ENCODE assay signal across 8 cellular contexts in genomic region chr18:21897811-21898210, GRCh38.
DNase-seq lines count a peak whose midpoint lies in the region; ATAC-seq, FAIRE-seq and TF ChIP-seq lines count a peak whose summit lies in the region.

No MANE protein-coding gene starts in this region.

- no peaks in the 10 kb centered on the region for H3K79me2 ChIP-seq in ACC112 (ENCODE audit: control insufficient read depth, insufficient read depth, low read length, unreplicated experiment)
- H3K79me2 ChIP-seq in keratinocyte (ENCODE audit: control insufficient read depth, insufficient read depth, low read length), result no peaks in the 10 kb centered on the region

- no peaks in the 10 kb centered on the region for H4K20me1 ChIP-seq in keratinocyte (ENCODE audit: control insufficient read depth, extremely low read depth, insufficient read depth, low read length)

- in situ Hi-C loops in T47D (cut with HindIII; ENCODE audit: low pct_unique_long_range_greater_than_20kb, low sequenced_read_pairs), result no loop called here

- H2AFZ ChIP-seq in ACC112 (ENCODE audit: low read length, unreplicated experiment) (peak overlapping the region; percentile 94), keratinocyte (ENCODE audit: control insufficient read depth, low read length) (peak overlapping the region; percentile 74)

- ATAC-seq in activated CD4-positive, CD25-positive, alpha-beta regulatory T cell treated with anti-CD3 and anti-CD28 coated beads, Interleukin-2, amount 50 U/mL, for 24 hours, result no peak

- CTCF ChIA-PET in HEK293T (lab: Yijun Ruan, JAX), result interaction anchor here (0.5 to 0.8 kb wide), 4 partner anchors 55 to 786 kb away, joined by 3 read pairs; no protein-coding TSS in a partner anchor

- no peak overlapping the region for H3K4me3 ChIP-seq in ACC112 (ENCODE audit: low read depth, low read length)
- no peak overlapping the region for H3K4me3 ChIP-seq in keratinocyte (ENCODE audit: control insufficient read depth in 2 of 3, extremely low read depth in 1 of 3, insufficient read depth in 2 of 3, low read depth in 1 of 3, low read length in 3 of 3)

- POLR2A ChIA-PET in HEK293T (lab: Yijun Ruan, JAX), result no interaction called here

- FAIRE-seq in keratinocyte (lab: Jason Lieb, UNC), result peak; percentile 86

- no peaks in the 10 kb centered on the region for H3K4me1 ChIP-seq in ACC112 (ENCODE audit: control insufficient read depth, insufficient read depth, low read length, unreplicated experiment)
- no peaks in the 10 kb centered on the region for H3K4me1 ChIP-seq in keratinocyte (ENCODE audit: control insufficient read depth, extremely low read depth, insufficient read depth, low read length)

- H3K9ac ChIP-seq in keratinocyte (ENCODE audit: control insufficient read depth, extremely low read depth, insufficient read depth, low read length), result no peak overlapping the region

- H3K4me2 ChIP-seq in keratinocyte (ENCODE audit: control insufficient read depth, extremely low read depth, insufficient read depth, low read depth, low read length), result peak overlapping the region; percentile 41

- no peaks in the 10 kb centered on the region for H3K27me3 ChIP-seq in ACC112 (ENCODE audit: insufficient read depth, low read length)
- H3K27me3 ChIP-seq in keratinocyte (ENCODE audit: control insufficient read depth, extremely low read depth, insufficient read depth, low read length), result no peaks in the 10 kb centered on the region

- no peaks in the 10 kb centered on the region for H3K9me1 ChIP-seq in keratinocyte (ENCODE audit: control insufficient read depth, extremely low read depth, insufficient read depth, low read length)

- TF ChIP-seq CTCF in keratinocyte (optimal IDR thresholded peaks at IDR 0.05 in 1 of 3, IDR thresholded peaks at IDR 0.05 in 1 of 3, conservative IDR thresholded peaks at IDR 0.05 in 1 of 3; ENCODE audit: extremely low read depth in 1 of 3, insufficient read depth in 2 of 3, low read length in 3 of 3), result peak; percentile 74 to 88 (median 75)

- no peaks in the 10 kb centered on the region for H3K9me3 ChIP-seq in keratinocyte (ENCODE audit: control insufficient read depth, low read depth, low read length)

- H3K27ac ChIP-seq in ACC112 (ENCODE audit: low read depth, low read length) (no peak overlapping the region), keratinocyte (ENCODE audit: control insufficient read depth, insufficient read depth, low read length) (no peak overlapping the region)

- DNase-seq in Daoy (ENCODE audit: low read depth), result peak; percentile 40
- DNase-seq in HEK293T (ENCODE audit: extremely low spot score), result peak; percentile 75
- DNase-seq in NCI-H1930 (lab: John Stamatoyannopoulos, UW), result peak; percentile 12 to 49
- DNase-seq in T47D (ENCODE audit: low read depth in 1 of 2, low spot score in 1 of 2), result peak; percentile 23 to 67
- peak; percentile 9 for DNase-seq in keratinocyte (ENCODE audit: low read depth, low spot score)
- peak; percentile 73 for DNase-seq in superior temporal gyrus (ENCODE audit: extremely low spot score)

- H3K36me3 ChIP-seq in ACC112 (ENCODE audit: insufficient read depth, low read length) (no peaks in the 10 kb centered on the region), keratinocyte (ENCODE audit: control insufficient read depth in 2 of 2, extremely low read depth in 1 of 2, insufficient read depth in 2 of 2, low read length in 2 of 2) (no peaks in the 10 kb centered on the region)

- dilution Hi-C loops in keratinocyte (cut with MboI; ENCODE audit: extremely low pct_ligation_motif_present, low sequenced_read_pairs), result no loop called here

TF ChIP-seq in HEK293T, 16 proteins besides CTCF, POLR2A, EP300 and RAD21:
- no peak for TF ChIP-seq L3MBTL2 (conservative IDR thresholded peaks at IDR 0.05)
- TF ChIP-seq FOXA1 (IDR thresholded peaks at IDR 0.05), result no peak
- TF ChIP-seq SUZ12 (IDR thresholded peaks at IDR 0.05), result no peak
- no peak for TF ChIP-seq LEF1 (IDR thresholded peaks at IDR 0.05; ENCODE audit: borderline replicate concordance)
- no peak for TF ChIP-seq FOXM1 (IDR thresholded peaks at IDR 0.05; ENCODE audit: borderline replicate concordance)
- no peak for TF ChIP-seq HDGF (IDR thresholded peaks at IDR 0.05; ENCODE audit: borderline replicate concordance)
- no peak for TF ChIP-seq ARNT (IDR thresholded peaks at IDR 0.05)
- no peak for TF ChIP-seq CTBP1 (IDR thresholded peaks at IDR 0.05; ENCODE audit: borderline replicate concordance)
- TF ChIP-seq, protein P1, sequence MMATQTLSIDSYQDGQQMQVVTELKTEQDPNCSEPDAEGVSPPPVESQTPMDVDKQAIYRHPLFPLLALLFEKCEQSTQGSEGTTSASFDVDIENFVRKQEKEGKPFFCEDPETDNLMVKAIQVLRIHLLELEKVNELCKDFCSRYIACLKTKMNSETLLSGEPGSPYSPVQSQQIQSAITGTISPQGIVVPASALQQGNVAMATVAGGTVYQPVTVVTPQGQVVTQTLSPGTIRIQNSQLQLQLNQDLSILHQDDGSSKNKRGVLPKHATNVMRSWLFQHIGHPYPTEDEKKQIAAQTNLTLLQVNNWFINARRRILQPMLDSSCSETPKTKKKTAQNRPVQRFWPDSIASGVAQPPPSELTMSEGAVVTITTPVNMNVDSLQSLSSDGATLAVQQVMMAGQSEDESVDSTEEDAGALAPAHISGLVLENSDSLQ (IDR thresholded peaks at IDR 0.05), result no peak
- no peak for TF ChIP-seq FOXK2 (IDR thresholded peaks at IDR 0.05)
- TF ChIP-seq ELF4 (IDR thresholded peaks at IDR 0.05), result no peak
- no peak for TF ChIP-seq ZNF384 (IDR thresholded peaks at IDR 0.05)
- no peak for TF ChIP-seq SP1 (IDR thresholded peaks at IDR 0.05)
- TF ChIP-seq NFRKB (IDR thresholded peaks at IDR 0.05), result no peak
- TF ChIP-seq BHLHE40 (IDR thresholded peaks at IDR 0.05; ENCODE audit: borderline replicate concordance), result no peak

Comparison
In these comparisons a context has a peak if more than half of its experiments do, and no peak if none do; other contexts are left out.
1. DNase-seq: peak in every context shown above with its lines; median percentile 75 in HEK293T; 73 in superior temporal gyrus; 45 in T47D; 40 in Daoy; 30 in NCI-H1930; 9 in keratinocyte.